9 cellular contexts compared by ENCODE assay signal in the genomic region with DNA sequence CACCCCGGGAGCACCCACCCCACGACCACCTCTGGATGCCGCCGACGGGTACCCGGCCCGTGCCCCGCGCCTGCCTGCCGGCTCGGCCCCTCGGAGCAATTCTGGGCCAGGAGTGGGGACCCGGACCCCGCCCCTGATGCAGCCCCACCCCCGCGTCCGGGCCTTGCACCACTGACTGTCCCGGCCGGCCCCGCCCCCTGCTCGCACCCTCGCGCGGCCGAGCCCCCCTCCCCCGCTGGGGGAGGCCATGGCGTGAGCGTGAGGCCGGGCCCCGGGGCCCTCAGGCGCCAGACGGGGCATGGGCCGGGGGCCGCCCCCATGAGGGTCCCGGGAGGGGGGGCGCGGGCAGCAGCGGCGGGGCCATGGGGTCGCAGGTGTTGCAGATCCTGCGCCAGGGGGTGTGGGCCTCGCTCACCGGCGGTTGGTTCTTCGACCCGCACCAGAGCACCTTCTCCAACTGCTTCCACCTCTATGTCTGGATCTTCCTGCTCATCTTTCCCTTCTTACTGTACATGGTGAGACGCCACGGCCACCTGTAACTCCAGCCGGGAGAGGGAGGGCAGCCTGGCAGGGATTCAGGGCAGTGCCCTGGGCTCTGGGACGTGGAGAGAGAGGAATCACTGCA. TPM values are rescaled to one million over a fixed set of nuclear protein-coding genes. Genes with fewer than 3 reads are reported as not detected.
DNase-seq lines count a peak whose midpoint lies in the region; ATAC-seq, FAIRE-seq and TF ChIP-seq lines count a peak whose summit lies in the region.
"Had no signal": no experiment of that assay in that cellular context is flagged by ENCODE, and none has a peak within 500 bp of the region (broad histone marks: within the 10 kb centered on the region; RNA-seq: fewer than 3 reads in every experiment).

No MANE protein-coding gene starts in this region.

- H2BK15ac ChIP-seq in IMR-90 (ENCODE audit: low read depth, low read length) = no peak overlapping the region

- in situ Hi-C loops in IMR-90 (cut with MboI; ENCODE audit: low sequenced_read_pairs) (no loop called here), G401 (cut with HindIII; ENCODE audit: low sequenced_read_pairs) (no loop called here)

- H3K9me3 Mint-ChIP-seq in activated naive CD8-positive, alpha-beta T cell (ENCODE audit: low read depth) = no peaks in the 10 kb centered on the region

- H3K27me3 ChIP-seq in IMR-90 (ENCODE audit: control insufficient read depth, insufficient read depth, low read length) (no peaks in the 10 kb centered on the region), right cardiac atrium (ENCODE audit: control insufficient read depth, insufficient read depth) (no peaks in the 10 kb centered on the region), small intestine (ENCODE audit: control insufficient read depth in 2 of 2, insufficient read depth in 2 of 2, low read length in 2 of 2) (no peaks in the 10 kb centered on the region)

- H3K56ac ChIP-seq in IMR-90 (ENCODE audit: extremely low read depth, insufficient read depth, low read length) = peak overlapping the region; percentile 73

- H2AFZ ChIP-seq in IMR-90 (replicated peaks; ENCODE audit: low read length, poor library complexity) = peak overlapping the region; percentile 91

- no peak for FAIRE-seq in small intestine (lab: Jason Lieb, UNC)

- intact Hi-C loops in IMR-90 (cut with micrococcal nuclease) (no loop called here), right cardiac atrium (cut with DNase I) (no loop called here)

- TF ChIP-seq POLR2A in IMR-90 (IDR thresholded peaks at IDR 0.05; ENCODE audit: low read depth, low read length) = no peak; the same call in 1 of the 2 replicates

- H3K9ac ChIP-seq in IMR-90 (ENCODE audit: low read depth, low read length) = peak overlapping the region; percentile 85

- H2AK5ac ChIP-seq in IMR-90 (ENCODE audit: low read depth, low read length) = peak overlapping the region; percentile 49; the same call in 1 of the 2 replicates

- CTCF ChIA-PET in IMR-90 (lab: Yijun Ruan, JAX) = no interaction called here

- H3K4me3 ChIP-seq in IMR-90 (ENCODE audit: insufficient read depth, low read depth, low read length) (peak overlapping the region; percentile 56), right cardiac atrium (ENCODE audit: low read length) (peak overlapping the region; percentile 91), small intestine (ENCODE audit: low read depth in 1 of 2, low read length in 2 of 2) (peak overlapping the region; percentile 75 to 85)

- 0 out of 2 replicates have a peak, but pooled peaks cover 9% of the 10 kb centered on the region for H3K9me1 ChIP-seq in IMR-90 (ENCODE audit: insufficient read depth, low read length)

- no TSS peak for BruUV-seq in IMR-90 (replicated peaks; lab: Mats Ljungman, UMichigan)

- H2BK5ac ChIP-seq in IMR-90 (ENCODE audit: low read depth, low read length, poor library complexity, severe bottlenecking) = peak overlapping the region; percentile 61

- H3K36me3 ChIP-seq in IMR-90 (ENCODE audit: control insufficient read depth, insufficient read depth, low read length) (peaks cover 30% of the 10 kb centered on the region; the same call in 1 of the 2 replicates), small intestine (ENCODE audit: control insufficient read depth in 2 of 2, insufficient read depth in 2 of 2, low read length in 2 of 2) (peaks cover 15 to 19% of the 10 kb centered on the region in 2 donors)

- H3K36me3 Mint-ChIP-seq in activated naive CD8-positive, alpha-beta T cell = peaks cover 5% of the 10 kb centered on the region

- H3K4me2 ChIP-seq in IMR-90 (ENCODE audit: low read depth, low read length) = peak overlapping the region; percentile 93

- DNase-seq in IMR-90 = no peak
- DNase-seq in right cardiac atrium = peak in 1 of 3 donors; percentile 74
- no peak for DNase-seq in small intestine
- DNase-seq in G401 (ENCODE audit: low spot score) = no peak
- no peak for DNase-seq in globus pallidus (ENCODE audit: low spot score)

- H4K91ac ChIP-seq in IMR-90 (ENCODE audit: insufficient read depth, low read depth, low read length) = peak overlapping the region; percentile 34; the same call in 1 of the 2 replicates

- H3K4me1 Mint-ChIP-seq in activated naive CD8-positive, alpha-beta T cell (ENCODE audit: low read depth) = peaks cover 34% of the 10 kb centered on the region

- H3K14ac ChIP-seq in IMR-90 (replicated peaks; ENCODE audit: low read depth, low read length) = peak overlapping the region; percentile 68

- H3K4ac ChIP-seq in IMR-90 (ENCODE audit: low read depth, low read length) = peak overlapping the region; percentile 64

- dilution Hi-C loops in IMR-90 (cut with HindIII; ENCODE audit: low sequenced_read_pairs, unreplicated experiment) = no loop called here

- TF ChIP-seq RAD21 in IMR-90 (IDR thresholded peaks at IDR 0.05; ENCODE audit: low read length) = no peak

- H3K9me3 ChIP-seq in IMR-90 (ENCODE audit: control insufficient read depth, insufficient read depth, low read length) (no peaks in the 10 kb centered on the region), right cardiac atrium (ENCODE audit: control insufficient read depth, low read length) (no peaks in the 10 kb centered on the region), small intestine (ENCODE audit: control insufficient read depth, low read depth) (no peaks in the 10 kb centered on the region)

- H3K4me3 Mint-ChIP-seq in activated naive CD8-positive, alpha-beta T cell = peak overlapping the region; percentile 98

- H3K4me1 ChIP-seq in IMR-90 (ENCODE audit: control insufficient read depth, insufficient read depth, low read length) (peaks cover 19% of the 10 kb centered on the region), right cardiac atrium (ENCODE audit: control insufficient read depth, insufficient read depth, low read length) (peaks cover 3% of the 10 kb centered on the region), small intestine (ENCODE audit: control insufficient read depth in 2 of 2, insufficient read depth in 1 of 2, low read depth in 1 of 2, low read length in 1 of 2) (peaks cover 3 to 12% of the 10 kb centered on the region in 2 donors)

- ATAC-seq in GM19395 (IDR thresholded peaks at IDR 0.05; ENCODE audit: unreplicated experiment) (peak; percentile 2), IMR-90 (ENCODE audit: low read depth) (peak; percentile 16), right cardiac atrium (peak; percentile 0)

- H4K8ac ChIP-seq in IMR-90 (ENCODE audit: low read depth in 2 of 2, low read length in 2 of 2) = peak overlapping the region in 1 of 2 experiments; percentile 75; a peak in 1 of 4 replicates

- H3K23ac ChIP-seq in IMR-90 (ENCODE audit: low read depth, low read length) = peak overlapping the region; percentile 41; the same call in 1 of the 2 replicates

- TF ChIP-seq CTCF in C4-2B (conservative IDR thresholded peaks at IDR 0.05) (no peak), IMR-90 (conservative IDR thresholded peaks at IDR 0.05; ENCODE audit: low read depth, low read length) (no peak)

- H3K27ac Mint-ChIP-seq in activated naive CD8-positive, alpha-beta T cell = peak overlapping the region; percentile 97

- H2BK120ac ChIP-seq in IMR-90 (ENCODE audit: low read depth, low read length) = no peak overlapping the region

- H2AK9ac ChIP-seq in IMR-90 (replicated peaks; ENCODE audit: low read depth, low read length, poor library complexity) = peak overlapping the region; percentile 99

- H3K79me1 ChIP-seq in IMR-90 (ENCODE audit: low read depth in 1 of 2, low read length in 2 of 2) = peaks cover 7 to 65% of the 10 kb centered on the region in 2 experiments

- peaks cover 26% of the 10 kb centered on the region for H4K20me1 ChIP-seq in IMR-90 (ENCODE audit: insufficient read depth, low read length)

- no peak overlapping the region for H4K5ac ChIP-seq in IMR-90 (ENCODE audit: low read depth, low read length)

- no peak overlapping the region for H3K18ac ChIP-seq in IMR-90 (ENCODE audit: low read depth, low read length)

- WGBS in IMR-90 (ENCODE audit: extremely low coverage in 2 of 2, insufficient read length in 1 of 2), 2 experiments = 1% methylated on average over 12 of the region's 50 CpGs; no CpG with 5 or more reads in 1 of the 2 experiments
- under 1% methylated on average over 50 of the region's 50 CpGs for WGBS in right cardiac atrium
- 0 to 1% (median 0%) methylated on average over 24 to 50 of the region's 50 CpGs for WGBS in small intestine, 3 donors

- no peaks in the 10 kb centered on the region for H3K27me3 Mint-ChIP-seq in activated naive CD8-positive, alpha-beta T cell

- POLR2A ChIA-PET in IMR-90 (lab: Charles Lee; ENCODE audit: unreplicated experiment) = interaction anchor here (1.0 kb wide), 2 partner anchors 108 to 116 kb away, joined by 3 to 4 read pairs; no protein-coding TSS in a partner anchor

- no peak overlapping the region for H2BK20ac ChIP-seq in IMR-90 (ENCODE audit: low read depth, low read length)

- H3K27ac ChIP-seq in C4-2B (peak overlapping the region; percentile 94), IMR-90 (ENCODE audit: insufficient read depth, low read length) (peak overlapping the region; percentile 69), right cardiac atrium (ENCODE audit: low read length) (peak overlapping the region; percentile 83), small intestine (ENCODE audit: low read depth in 1 of 2, low read length in 1 of 2) (peak overlapping the region; percentile 77 to 95)

RNA-seq across cellular contexts. Expression of gene PCNX3, which starts 0.5 kb away (rescaled TPM):
- total RNA-seq in IMR-90 (2012; rRNA removed) (5.6 and 5.8 TPM in 2 replicates), right cardiac atrium (10 to 100 TPM; 13.4 to 17.2 (median 14.8) TPM)
- polyA plus RNA-seq in IMR-90 (2012; rRNA removed) (33.2 and 40.4 TPM in 2 replicates), right cardiac atrium (10.2 TPM), small intestine (10 to 100 TPM; 12.7 to 25.7 (median 18.6) TPM)
- polyA plus RNA-seq in IMR-90 (2012; cell fraction: cytosol; rRNA removed) = 20.0 and 31.2 TPM in 2 replicates
- polyA plus RNA-seq in IMR-90 (2012; cell fraction: nucleus; rRNA removed; ENCODE audit: low replicate concordance) = 56.4 and 185 TPM in 2 replicates
- total RNA-seq in G401 (2014; rRNA removed; shearing (Covaris generic)) = 27.4 and 29.0 TPM in 2 replicates

RNA-seq across cellular contexts. Expression of gene MAP3K11, which starts 2.0 kb away (rescaled TPM):
- total RNA-seq in IMR-90 (2012; rRNA removed) = 16.7 and 17.7 TPM in 2 replicates
- polyA plus RNA-seq in IMR-90 (2012; rRNA removed) = 37.5 and 52.0 TPM in 2 replicates
- 29.9 and 39.6 TPM in 2 replicates for polyA plus RNA-seq in IMR-90 (2012; cell fraction: cytosol; rRNA removed)
- 57.5 and 129 TPM in 2 replicates for polyA plus RNA-seq in IMR-90 (2012; cell fraction: nucleus; rRNA removed; ENCODE audit: low replicate concordance)
- 10 to 100 TPM; 35.0 to 41.2 (median 38.1) TPM for total RNA-seq in right cardiac atrium
- polyA plus RNA-seq in right cardiac atrium = 30.8 TPM
- 100 to 1,000 TPM in 2 of 3 donors, 10 to 100 TPM in 1; 66.4 to 180 (median 175) TPM for polyA plus RNA-seq in small intestine
- total RNA-seq in G401 (2014; rRNA removed; shearing (Covaris generic)) = 32.6 and 34.3 TPM in 2 replicates

RNA-seq across cellular contexts. Expression of gene KCNK7, which starts 20.5 kb away (rescaled TPM):
- not detected in 2 replicates for total RNA-seq in IMR-90 (2012; rRNA removed)
- polyA plus RNA-seq in IMR-90 (2012; rRNA removed) = 0.09 and 0.34 TPM in 2 replicates
- polyA plus RNA-seq in IMR-90 (2012; cell fraction: cytosol; rRNA removed) = 0.08 and 0.13 TPM in 2 replicates
- polyA plus RNA-seq in IMR-90 (2012; cell fraction: nucleus; rRNA removed; ENCODE audit: low replicate concordance) = 0.89 and 3.2 TPM in 2 replicates
- total RNA-seq in right cardiac atrium = under 1 TPM; 0.28 to 0.88 (median 0.55) TPM
- polyA plus RNA-seq in right cardiac atrium = 0.18 TPM
- 10 to 100 TPM in 1 of 3 donors, under 1 TPM in 1, not detected in 1; 0.84 to 31.1 TPM for polyA plus RNA-seq in small intestine
- 0.12 TPM in 1 of 2 replicates, not detected in the other for total RNA-seq in G401 (2014; rRNA removed; shearing (Covaris generic))
- total RNA-seq: RPMI7951 had no signal

RNA-seq across cellular contexts. Expression of gene SIPA1, which starts 21.8 kb away (rescaled TPM):
- total RNA-seq in IMR-90 (2012; rRNA removed) (10.6 and 11.4 TPM in 2 replicates), right cardiac atrium (10 to 100 TPM; 22.4 to 27.4 (median 26.2) TPM)
- polyA plus RNA-seq in IMR-90 (2012; rRNA removed) (39.7 and 44.3 TPM in 2 replicates), right cardiac atrium (19.3 TPM), small intestine (10 to 100 TPM; 21.7 to 45.2 (median 41.1) TPM)
- 22.9 and 41.1 TPM in 2 replicates for polyA plus RNA-seq in IMR-90 (2012; cell fraction: cytosol; rRNA removed)
- 52.9 and 173 TPM in 2 replicates for polyA plus RNA-seq in IMR-90 (2012; cell fraction: nucleus; rRNA removed; ENCODE audit: low replicate concordance)
- 22.5 and 25.2 TPM in 2 replicates for total RNA-seq in G401 (2014; rRNA removed; shearing (Covaris generic))

RNA-seq across cellular contexts. Expression of gene EHBP1L1, which starts 40.2 kb away (rescaled TPM):
- total RNA-seq in IMR-90 (2012; rRNA removed) (10.0 and 13.3 TPM in 2 replicates), right cardiac atrium (10 to 100 TPM; 43.9 to 80.2 (median 48.2) TPM)
- polyA plus RNA-seq in IMR-90 (2012; rRNA removed) (27.4 and 29.0 TPM in 2 replicates), right cardiac atrium (35.7 TPM), small intestine (100 to 1,000 TPM in 1 of 3 donors, 10 to 100 TPM in 2; 36.1 to 131 (median 68.4) TPM)
- 13.2 and 27.4 TPM in 2 replicates for polyA plus RNA-seq in IMR-90 (2012; cell fraction: cytosol; rRNA removed)
- polyA plus RNA-seq in IMR-90 (2012; cell fraction: nucleus; rRNA removed; ENCODE audit: low replicate concordance) = 82.3 and 155 TPM in 2 replicates
- 8.7 and 16.5 TPM in 2 replicates for total RNA-seq in G401 (2014; rRNA removed; shearing (Covaris generic))
